ENCODE assay signal across 8 cellular contexts in genomic region chr2:201779996-201780673, GRCh38. TPM values are rescaled to one million over a fixed set of nuclear protein-coding genes. Genes with fewer than 3 reads are reported as not detected.
DNase-seq lines count a peak whose midpoint lies in the region; ATAC-seq and TF ChIP-seq lines count a peak whose summit lies in the region.

No MANE protein-coding gene starts in this region.

- H3K36me3 Mint-ChIP-seq in activated CD4-positive, alpha-beta memory T cell treated with anti-CD3 and anti-CD28 coated beads for 36 hours, result no peaks in the 10 kb centered on the region
- H3K36me3 Mint-ChIP-seq in osteocyte (ENCODE audit: unreplicated experiment), result no peaks in the 10 kb centered on the region

- H3K27ac Mint-ChIP-seq in activated CD4-positive, alpha-beta memory T cell treated with anti-CD3 and anti-CD28 coated beads for 36 hours, result peak overlapping the region; percentile 64
- H3K27ac Mint-ChIP-seq in osteocyte (ENCODE audit: unreplicated experiment), result peak overlapping the region; percentile 97

- peak overlapping the region; percentile 98 for H3K4me3 Mint-ChIP-seq in activated CD4-positive, alpha-beta memory T cell treated with anti-CD3 and anti-CD28 coated beads for 36 hours
- peak overlapping the region; percentile 88 for H3K4me3 Mint-ChIP-seq in osteocyte (ENCODE audit: unreplicated experiment)

- H3K4me1 Mint-ChIP-seq in activated CD4-positive, alpha-beta memory T cell treated with anti-CD3 and anti-CD28 coated beads for 36 hours (ENCODE audit: low read depth), result peaks cover 15% of the 10 kb centered on the region
- peaks cover 46% of the 10 kb centered on the region for H3K4me1 Mint-ChIP-seq in osteocyte (ENCODE audit: unreplicated experiment)

- ATAC-seq in HG03432 (IDR thresholded peaks at IDR 0.05; ENCODE audit: unreplicated experiment), result peak; percentile 1

- CTCF ChIA-PET in activated CD4-positive, alpha-beta memory T cell treated with anti-CD3 and anti-CD28 coated beads for 36 hours (lab: Charles Lee), result interaction anchor here (1.0 to 2.7 kb wide), 3 partner anchors 80 to 548 kb away, joined by 3 to 10 read pairs (median 7); no protein-coding TSS in a partner anchor

- intact Hi-C loops in activated CD4-positive, alpha-beta memory T cell treated with anti-CD3 and anti-CD28 coated beads for 36 hours (cut with micrococcal nuclease), result loop anchor here (2.0 to 5.0 kb wide), 3 partner anchors 253 to 543 kb away; partner anchors contain the start of genes FZD7, STRADB and TRAK2

- no peaks in the 10 kb centered on the region for H3K9me3 Mint-ChIP-seq in activated CD4-positive, alpha-beta memory T cell treated with anti-CD3 and anti-CD28 coated beads for 36 hours
- H3K9me3 Mint-ChIP-seq in osteocyte (ENCODE audit: unreplicated experiment), result no peaks in the 10 kb centered on the region

- DNase-seq in activated CD4-positive, alpha-beta T cell treated with anti-CD3 and anti-CD28 coated beads for 4 hours, result peak; percentile 3 to 6
- no peak for DNase-seq in activated CD4-positive, alpha-beta T cell treated with anti-CD3 and anti-CD28 coated beads for 48 hours
- no peak for DNase-seq in activated CD4-positive, alpha-beta memory T cell treated with anti-CD3 and anti-CD28 coated beads for 36 hours
- DNase-seq in glomerular visceral epithelial cell (ENCODE audit: extremely low spot score) (peak; percentile 53), osteocyte (ENCODE audit: extremely low spot score, unreplicated experiment) (no peak), DMS153 (lab: John Stamatoyannopoulos, UW) (no peak)
- no peak for DNase-seq in central memory CD4-positive, alpha-beta T cell

- POLR2A ChIA-PET in activated CD4-positive, alpha-beta memory T cell treated with anti-CD3 and anti-CD28 coated beads for 36 hours (lab: Charles Lee), result interaction anchor here (1.8 kb wide), 1 partner anchor 137 kb away, joined by 8 read pairs; the partner anchor contains the start of gene TMEM237

- H3K27me3 Mint-ChIP-seq in activated CD4-positive, alpha-beta memory T cell treated with anti-CD3 and anti-CD28 coated beads for 36 hours, result peaks cover 3% of the 10 kb centered on the region
- H3K27me3 Mint-ChIP-seq in osteocyte (ENCODE audit: unreplicated experiment), result peaks cover 4% of the 10 kb centered on the region

- TF ChIP-seq CTCF in osteocyte (IDR thresholded peaks at IDR 0.05), result no peak

RNA-seq across cellular contexts. Expression of gene ALS2, which starts 0.6 kb away (rescaled TPM):
- total RNA-seq in activated CD4-positive, alpha-beta memory T cell treated with anti-CD3 and anti-CD28 coated beads for 36 hours, result 10 to 100 TPM; 11.0 to 12.6 TPM
- total RNA-seq in osteocyte, result 35.5 and 39.1 TPM in 2 replicates

RNA-seq across cellular contexts. Expression of gene CDK15, which starts 26.2 kb away (rescaled TPM):
- not detected for total RNA-seq in activated CD4-positive, alpha-beta memory T cell treated with anti-CD3 and anti-CD28 coated beads for 36 hours
- 0.47 and 0.70 TPM in 2 replicates for total RNA-seq in osteocyte

Comparison
In these comparisons a context has a peak if more than half of its experiments do, and no peak if none do; other contexts are left out.
1. DNase-seq: peak in activated CD4-positive, alpha-beta T cell treated with anti-CD3 and anti-CD28 coated beads for 4 hours (2 of 2) and glomerular visceral epithelial cell (single experiment); none in activated CD4-positive, alpha-beta T cell treated with anti-CD3 and anti-CD28 coated beads for 48 hours (single experiment), activated CD4-positive, alpha-beta memory T cell treated with anti-CD3 and anti-CD28 coated beads for 36 hours (single experiment), osteocyte (single experiment), central memory CD4-positive, alpha-beta T cell (single experiment) and DMS153 (single experiment).